In genomic region chr20:31572701-31573554, GRCh38 we compare ENCODE assay signal across 1 cellular context.
TF ChIP-seq lines count a peak whose summit lies in the region.

No MANE protein-coding gene starts in this region.

TF ChIP-seq in K562, 482 proteins besides CTCF, POLR2A, EP300 and RAD21 (continued from another document and continues in another):
- TF ChIP-seq TFAP4 (CRISPR knock-in tag; IDR thresholded peaks at IDR 0.05; ENCODE audit: borderline replicate concordance) = peak; percentile 91
- peak; percentile 45 for TF ChIP-seq ZBTB33 (CRISPR knock-in tag; IDR thresholded peaks at IDR 0.05)
- 0 out of 2 replicates have a peak, but pooled peaks have one; percentile 70 for TF ChIP-seq PTBP1 (IDR thresholded peaks at IDR 0.05; ENCODE audit: low read depth, low read length)
- TF ChIP-seq MTA3 (IDR thresholded peaks at IDR 0.05; ENCODE audit: borderline replicate concordance) = peak; percentile 82
- no peak; the same call in 1 of the 2 replicates for TF ChIP-seq PHB (CRISPR knock-in tag; IDR thresholded peaks at IDR 0.05)
- TF ChIP-seq NR4A1 (CRISPR knock-in tag; IDR thresholded peaks at IDR 0.05) = peak; percentile 68; the same call in 1 of the 2 replicates
- TF ChIP-seq NR4A1 (tag; IDR thresholded peaks at IDR 0.05) = peak; percentile 97
- TF ChIP-seq FOXM1 (IDR thresholded peaks at IDR 0.05; ENCODE audit: low read depth) = no peak
- no peak for TF ChIP-seq FOXM1 (CRISPR knock-in tag; IDR thresholded peaks at IDR 0.05; ENCODE audit: low read depth)
- TF ChIP-seq SFPQ (IDR thresholded peaks at IDR 0.05; ENCODE audit: low read depth, low read length) = no peak
- 0 out of 2 replicates have a peak, but pooled peaks have one; percentile 11 for TF ChIP-seq ZNF707 (CRISPR knock-in tag; conservative IDR thresholded peaks at IDR 0.05)
- TF ChIP-seq HNRNPK (IDR thresholded peaks at IDR 0.05; ENCODE audit: low read depth, low read length, poor library complexity, severe bottlenecking) = peak; percentile 45
- TF ChIP-seq TEAD4 (IDR thresholded peaks at IDR 0.05; ENCODE audit: low read length) = peak; percentile 75
- 0 out of 2 replicates have a peak, but pooled peaks have one; percentile 60 for TF ChIP-seq TEAD4 (CRISPR knock-in tag; IDR thresholded peaks at IDR 0.05; ENCODE audit: borderline replicate concordance)
- peak; percentile 68 for TF ChIP-seq ELF2 (CRISPR knock-in tag; IDR thresholded peaks at IDR 0.05)
- no peak for TF ChIP-seq PREB (CRISPR knock-in tag; IDR thresholded peaks at IDR 0.05)
- TF ChIP-seq TSHZ1 (CRISPR knock-in tag; IDR thresholded peaks at IDR 0.05) = no peak
- TF ChIP-seq AFF4 (CRISPR knock-in tag; IDR thresholded peaks at IDR 0.05) = peak; percentile 39
- TF ChIP-seq E2F8 (IDR thresholded peaks at IDR 0.05; ENCODE audit: low read depth, partially characterized antibody) = peak; percentile 77
- TF ChIP-seq ESRRB (CRISPR knock-in tag; IDR thresholded peaks at IDR 0.05; ENCODE audit: borderline replicate concordance) = no peak
- TF ChIP-seq CREB3L1 (IDR thresholded peaks at IDR 0.05; ENCODE audit: borderline replicate concordance, low read depth) = peak; percentile 92
- TF ChIP-seq MNT (conservative IDR thresholded peaks at IDR 0.05) = peak; percentile 51 to 78
- peak; percentile 90 for TF ChIP-seq ZBTB17 (CRISPR knock-in tag; IDR thresholded peaks at IDR 0.05)
- no peak for TF ChIP-seq ZKSCAN3 (CRISPR knock-in tag; IDR thresholded peaks at IDR 0.05)
- 0 out of 2 replicates have a peak, but pooled peaks have one; percentile 48 for TF ChIP-seq LEF1 (IDR thresholded peaks at IDR 0.05)
- peak; percentile 68 for TF ChIP-seq CBFA2T3 (IDR thresholded peaks at IDR 0.05)
- no peak for TF ChIP-seq ZSCAN29 (IDR thresholded peaks at IDR 0.05)
- TF ChIP-seq EP400 (IDR thresholded peaks at IDR 0.05) = peak; percentile 76
- no peak; the same call in 1 of the 2 replicates for TF ChIP-seq HEY1 (CRISPR knock-in tag; IDR thresholded peaks at IDR 0.05; ENCODE audit: borderline replicate concordance)
- TF ChIP-seq ZNF263 (CRISPR knock-in tag; IDR thresholded peaks at IDR 0.05; ENCODE audit: borderline replicate concordance) = no peak; the same call in 1 of the 2 replicates
- TF ChIP-seq KDM2B (CRISPR knock-in tag; IDR thresholded peaks at IDR 0.05) = no peak
- no peak for TF ChIP-seq ZSCAN32 (CRISPR knock-in tag; IDR thresholded peaks at IDR 0.05)
- TF ChIP-seq SNIP1 (IDR thresholded peaks at IDR 0.05; ENCODE audit: low read depth) = no peak
- TF ChIP-seq GATAD2A (IDR thresholded peaks at IDR 0.05) = 0 out of 2 replicates have a peak, but pooled peaks have one; percentile 83
- TF ChIP-seq ZNF165 (CRISPR knock-in tag; IDR thresholded peaks at IDR 0.05; ENCODE audit: borderline replicate concordance) = no peak
- TF ChIP-seq MAFK (IDR thresholded peaks at IDR 0.05; ENCODE audit: low read length) = peak; percentile 86
